Comparison of ENCODE assay signal across 11 cellular contexts in the genomic region with DNA sequence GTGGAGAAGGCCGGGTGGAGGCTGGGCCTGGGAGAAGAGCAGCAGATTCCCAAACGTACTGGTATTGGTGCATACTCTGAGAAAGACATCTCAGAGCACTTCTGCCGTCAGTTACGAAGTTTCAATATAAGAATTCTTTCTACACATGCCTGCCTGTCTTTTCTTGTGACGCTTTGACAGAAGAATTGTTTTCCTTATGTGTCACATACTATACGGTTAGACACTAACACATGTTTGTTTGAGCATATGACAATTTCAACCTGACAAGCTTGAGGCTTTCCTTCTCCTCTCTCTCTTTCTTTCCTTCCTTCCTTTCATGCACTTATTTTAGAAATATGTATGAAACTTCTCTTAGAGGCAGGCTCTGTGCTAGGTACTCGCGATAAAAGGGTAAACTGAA.
"Had no signal": no experiment of that assay in that cellular context is flagged by ENCODE, and none has a peak within 500 bp of the region (broad histone marks: within the 10 kb centered on the region; RNA-seq: fewer than 3 reads in every experiment).

No MANE protein-coding gene starts in this region.

- H3K9ac ChIP-seq: GM23248 had no signal

- H3K27ac ChIP-seq: GM23248 had no signal

- FAIRE-seq: H1, H54 had no signal

- H3K4me1 ChIP-seq: HAP-1 had no signal

- H3K9me3 ChIP-seq: HAP-1 had no signal

- H2AFZ ChIP-seq: GM23248, GM23338 had no signal

- H3K4me3 ChIP-seq: GM23248, GM23338, HAP-1 had no signal

- H3K4me2 ChIP-seq: GM23338 had no signal

- H3K36me3 ChIP-seq: HAP-1 had no signal

- DNase-seq: GM23248, GOT3, H7, H9, HCEC 1CT, HFFc6 had no signal

- ATAC-seq: HCT116 had no signal
